ENCODE assay signal across 8 cellular contexts in the genomic region with DNA sequence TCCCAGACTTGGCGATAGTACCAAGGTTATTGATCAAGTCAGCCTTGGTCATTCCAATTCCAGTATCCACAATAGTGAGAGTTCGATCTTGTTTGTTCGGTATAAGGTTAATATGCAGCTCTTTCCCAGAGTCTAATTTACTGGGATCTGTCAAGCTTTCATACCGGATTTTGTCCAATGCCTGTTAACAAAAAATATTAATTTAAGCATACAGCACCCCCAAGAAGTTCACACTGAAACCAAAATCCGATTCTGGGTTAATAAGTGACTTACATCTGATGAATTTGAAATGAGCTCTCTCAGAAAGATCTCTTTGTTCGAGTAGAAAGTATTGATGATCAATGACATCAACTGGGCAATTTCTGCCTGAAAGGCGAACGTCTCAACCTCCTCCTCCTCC. TPM values are rescaled to one million over a fixed set of nuclear protein-coding genes. Genes with fewer than 3 reads are reported as not detected.
DNase-seq lines count a peak whose midpoint lies in the region; ATAC-seq and TF ChIP-seq lines count a peak whose summit lies in the region.
"Not testable (repeated sequence)": the region's sequence is repeated elsewhere in the genome, so short reads cannot be mapped to it uniquely, and the experiment has no call there.

No MANE protein-coding gene starts in this region.

- H3K27ac ChIP-seq in CD8-positive, alpha-beta memory T cell (ENCODE audit: low read depth, low read length): peak overlapping the region; percentile 95
- H3K27ac ChIP-seq in brain microvascular endothelial cell (peak overlapping the region; percentile 88), ovary (peak overlapping the region; percentile 100), thoracic aorta (peak overlapping the region; percentile 98 to 99)

- WGBS in lower leg skin, 2 donors: 6% methylated on average over 8 of the region's 8 CpGs
- WGBS in ovary, 3 donors: 2 to 12% (median 5%) methylated on average over 8 of the region's 8 CpGs

- not testable (repeated sequence) for TF ChIP-seq POLR2A in lower leg skin (IDR thresholded peaks at IDR 0.05); ovary (IDR thresholded peaks at IDR 0.05)

- not testable (repeated sequence) for H3K9me3 ChIP-seq in CD8-positive, alpha-beta memory T cell (ENCODE audit: low read length); ovary; thoracic aorta

- POLR2A ChIA-PET in CD8-positive, alpha-beta memory T cell (lab: Charles Lee): interaction anchor here (0.8 to 1.2 kb wide), 3 partner anchors 22 to 138 kb away, joined by 3 to 4 read pairs (median 3); no protein-coding TSS in a partner anchor
- POLR2A ChIA-PET in activated CD4-positive, alpha-beta T cell treated with anti-CD3 and anti-CD28 coated beads, Interleukin-2, amount 10 ng/mL, durations not matched to agents 7 days and 5 days (lab: Charles Lee): not testable (repeated sequence)

- H3K36me3 ChIP-seq in CD8-positive, alpha-beta memory T cell (ENCODE audit: insufficient read depth, low read length): peaks cover 47% of the 10 kb centered on the region
- H3K36me3 ChIP-seq in brain microvascular endothelial cell (replicated peaks) (peaks cover 44% of the 10 kb centered on the region), thoracic aorta (peaks cover 48% of the 10 kb centered on the region)
- not testable (repeated sequence) for H3K36me3 ChIP-seq in ovary

- in situ Hi-C loops in brain microvascular endothelial cell (cut with HindIII; ENCODE audit: low pct_ligation_motif_present, low sequenced_read_pairs): not testable (repeated sequence)

- ATAC-seq in thoracic aorta (ENCODE audit: insufficient number of reproducible peaks, low FRiP score, low read depth): not testable (repeated sequence)

- not testable (repeated sequence) for H3K9me3 Mint-ChIP-seq in CD8-positive, alpha-beta memory T cell; activated CD4-positive, alpha-beta T cell treated with anti-CD3 and anti-CD28 coated beads, Interleukin-2, amount 10 ng/mL, durations not matched to agents 7 days and 5 days

- TF ChIP-seq EP300 in ovary (IDR thresholded peaks at IDR 0.05): not testable (repeated sequence)

- peaks cover 69 to 75% (median 75%) of the 10 kb centered on the region in 3 donors for H3K4me1 Mint-ChIP-seq in CD8-positive, alpha-beta memory T cell
- H3K4me1 Mint-ChIP-seq in activated CD4-positive, alpha-beta T cell treated with anti-CD3 and anti-CD28 coated beads, Interleukin-2, amount 10 ng/mL, durations not matched to agents 7 days and 5 days: peaks cover 72% of the 10 kb centered on the region

- peak overlapping the region; percentile 90 for H3K4me3 ChIP-seq in CD8-positive, alpha-beta memory T cell (ENCODE audit: low read length)
- H3K4me3 ChIP-seq in LNCaP clone FGC (ENCODE audit: low read depth, low read length) (peak overlapping the region; percentile 80), brain microvascular endothelial cell (ENCODE audit: low read depth, low read length) (peak overlapping the region; percentile 85), fibroblast of mammary gland (ENCODE audit: control insufficient read depth, low read depth, low read length) (peak overlapping the region; percentile 83), lower leg skin (ENCODE audit: low read depth, poor library complexity, severe bottlenecking) (peak overlapping the region; percentile 68), ovary (peak overlapping the region; percentile 96), thoracic aorta (peak overlapping the region; percentile 95)

- not testable (repeated sequence) for TF ChIP-seq CTCF in LNCaP clone FGC (IDR thresholded peaks at IDR 0.05; ENCODE audit: control insufficient read depth, extremely low read depth, insufficient read depth); brain microvascular endothelial cell (IDR thresholded peaks at IDR 0.05; ENCODE audit: low read depth, low read length, missing control alignments); fibroblast of mammary gland (conservative IDR thresholded peaks at IDR 0.05; ENCODE audit: control insufficient read depth, insufficient read depth, low read depth, low read length); lower leg skin (IDR thresholded peaks at IDR 0.05); ovary (IDR thresholded peaks at IDR 0.05); thoracic aorta (IDR thresholded peaks at IDR 0.05)

- peak overlapping the region; percentile 95 to 100 (median 99) for H3K27ac Mint-ChIP-seq in CD8-positive, alpha-beta memory T cell
- H3K27ac Mint-ChIP-seq in activated CD4-positive, alpha-beta T cell treated with anti-CD3 and anti-CD28 coated beads, Interleukin-2, amount 10 ng/mL, durations not matched to agents 7 days and 5 days: peak overlapping the region; percentile 91

- CTCF ChIA-PET in CD8-positive, alpha-beta memory T cell (lab: Charles Lee): interaction anchor here (0.8 to 1.6 kb wide), 3 partner anchors 15 to 231 kb away, joined by 3 read pairs; no protein-coding TSS in a partner anchor
- CTCF ChIA-PET in activated CD4-positive, alpha-beta T cell treated with anti-CD3 and anti-CD28 coated beads, Interleukin-2, amount 10 ng/mL, durations not matched to agents 7 days and 5 days (lab: Charles Lee): interaction anchor here (1.0 kb wide), 1 partner anchor 114 kb away, joined by 3 read pairs; no protein-coding TSS in a partner anchor

- peaks cover 0 to 13% of the 10 kb centered on the region in 2 donors for H3K27me3 Mint-ChIP-seq in CD8-positive, alpha-beta memory T cell
- H3K27me3 Mint-ChIP-seq in activated CD4-positive, alpha-beta T cell treated with anti-CD3 and anti-CD28 coated beads, Interleukin-2, amount 10 ng/mL, durations not matched to agents 7 days and 5 days: not testable (repeated sequence)

- intact Hi-C loops in lower leg skin (cut with DNase I; ENCODE audit: low total_unique reads): not testable (repeated sequence)
- intact Hi-C loops in ovary (cut with DNase I): loop anchor here in 2 of 4 donors (5.0 to 10.0 kb wide), 2 partner anchors 121 to 314 kb away; a partner anchor contains a TSS

- peaks cover 23 to 59% (median 36%) of the 10 kb centered on the region in 3 donors for H3K36me3 Mint-ChIP-seq in CD8-positive, alpha-beta memory T cell
- peaks cover 54% of the 10 kb centered on the region for H3K36me3 Mint-ChIP-seq in activated CD4-positive, alpha-beta T cell treated with anti-CD3 and anti-CD28 coated beads, Interleukin-2, amount 10 ng/mL, durations not matched to agents 7 days and 5 days (ENCODE audit: low read depth)

- H3K4me3 Mint-ChIP-seq in CD8-positive, alpha-beta memory T cell: peak overlapping the region; percentile 92 to 99 (median 98)
- H3K4me3 Mint-ChIP-seq in activated CD4-positive, alpha-beta T cell treated with anti-CD3 and anti-CD28 coated beads, Interleukin-2, amount 10 ng/mL, durations not matched to agents 7 days and 5 days: peak overlapping the region; percentile 97

- H3K27me3 ChIP-seq in CD8-positive, alpha-beta memory T cell (ENCODE audit: insufficient read depth, low read length, poor library complexity, severe bottlenecking); brain microvascular endothelial cell (replicated peaks); ovary; thoracic aorta (replicated peaks; ENCODE audit: insufficient read depth): not testable (repeated sequence)

- not testable (repeated sequence) for DNase-seq in CD8-positive, alpha-beta memory T cell; LNCaP clone FGC (ENCODE audit: low read depth); activated CD4-positive, alpha-beta T cell treated with anti-CD3 and anti-CD28 coated beads, Interleukin-2, amount 10 ng/mL, durations not matched to agents 7 days and 5 days; brain microvascular endothelial cell; fibroblast of mammary gland (ENCODE audit: low read depth); lower leg skin (ENCODE audit: low spot score in 2 of 2); ovary; thoracic aorta (ENCODE audit: low spot score)

- H3K4me1 ChIP-seq in CD8-positive, alpha-beta memory T cell (ENCODE audit: insufficient read depth, low read length): peaks cover 57% of the 10 kb centered on the region
- H3K4me1 ChIP-seq in ovary (ENCODE audit: insufficient read depth) (peaks cover 13% of the 10 kb centered on the region), thoracic aorta (ENCODE audit: control insufficient read depth in 1 of 2, low read depth in 2 of 2) (peaks cover 35 to 49% of the 10 kb centered on the region in 2 donors)

RNA-seq across cellular contexts. Expression of a gene that starts 0.9 kb away (rescaled TPM):
- total RNA-seq in CD8-positive, alpha-beta memory T cell: 1,000 to 10,000 TPM; 1,459 to 1,586 TPM
- 579 TPM for polyA plus RNA-seq in CD8-positive, alpha-beta memory T cell
- 100 to 1,000 TPM; 527 to 575 TPM for total RNA-seq in activated CD4-positive, alpha-beta T cell treated with anti-CD3 and anti-CD28 coated beads, Interleukin-2, amount 10 ng/mL, durations not matched to agents 7 days and 5 days
- total RNA-seq in lower leg skin: 100 to 1,000 TPM; 196 to 301 (median 255) TPM
- total RNA-seq in ovary: 100 to 1,000 TPM; 250 to 502 (median 299) TPM
- polyA plus RNA-seq in ovary: 100 to 1,000 TPM; 197 to 319 TPM
- total RNA-seq in thoracic aorta: 100 to 1,000 TPM; 214 to 399 TPM

RNA-seq across cellular contexts. Expression of a gene that starts 53.8 kb away (rescaled TPM):
- total RNA-seq in CD8-positive, alpha-beta memory T cell: 10 to 100 TPM; 32.8 to 35.2 TPM
- polyA plus RNA-seq in CD8-positive, alpha-beta memory T cell: 16.8 TPM
- total RNA-seq in activated CD4-positive, alpha-beta T cell treated with anti-CD3 and anti-CD28 coated beads, Interleukin-2, amount 10 ng/mL, durations not matched to agents 7 days and 5 days: 10 to 100 TPM; 24.7 to 35.7 TPM
- total RNA-seq in lower leg skin (10 to 100 TPM; 33.7 to 50.8 (median 41.3) TPM), ovary (10 to 100 TPM; 15.5 to 42.2 (median 36.4) TPM), thoracic aorta (10 to 100 TPM; 11.0 to 30.0 TPM)
- 10 to 100 TPM; 13.4 to 19.5 TPM for polyA plus RNA-seq in ovary
